ENCODE assay signal across 8 cellular contexts in genomic region chr10:113326160-113327111, GRCh38.
DNase-seq lines count a peak whose midpoint lies in the region; ATAC-seq, FAIRE-seq and TF ChIP-seq lines count a peak whose summit lies in the region.

No MANE protein-coding gene starts in this region.

- H3K4me1 ChIP-seq in HUES48 (ENCODE audit: control insufficient read depth, insufficient read depth, low read length) (peaks cover 14% of the 10 kb centered on the region), stomach smooth muscle (ENCODE audit: control insufficient read depth, insufficient read depth, low read length) (peaks cover 5% of the 10 kb centered on the region)

- peak; percentile 66 for DNase-seq in GM12865 (ENCODE audit: low read depth)
- peak; percentile 81 for DNase-seq in amniotic stem cell (lab: John Stamatoyannopoulos, UW)
- DNase-seq in NCI-H2227 (lab: John Stamatoyannopoulos, UW; ENCODE audit: unreplicated experiment), result no peak

- H3K9ac ChIP-seq in HUES48 (ENCODE audit: low read depth, low read length) (no peak overlapping the region), stomach smooth muscle (ENCODE audit: low read length in 2 of 2) (no peak overlapping the region)

- H3K9me3 ChIP-seq in HUES48 (ENCODE audit: control insufficient read depth, insufficient read depth, low read length), result no peaks in the 10 kb centered on the region
- H3K9me3 ChIP-seq in stomach smooth muscle (ENCODE audit: control insufficient read depth in 2 of 2, low read length in 2 of 2), result no peaks in the 10 kb centered on the region

- H3K27me3 ChIP-seq in HUES48 (ENCODE audit: control insufficient read depth, insufficient read depth, low read length), result no peaks in the 10 kb centered on the region
- no peaks in the 10 kb centered on the region for H3K27me3 ChIP-seq in stomach smooth muscle (ENCODE audit: control insufficient read depth in 1 of 2, insufficient read depth in 2 of 2, low read length in 2 of 2)

- FAIRE-seq in islet of Langerhans (lab: Jason Lieb, UNC), result peak; percentile 76

- H3K4me3 ChIP-seq in GM12865 (ENCODE audit: low read depth, low read length) (no peak overlapping the region), HUES48 (ENCODE audit: low read depth, low read length) (no peak overlapping the region), stomach smooth muscle (ENCODE audit: low read length in 2 of 2) (no peak overlapping the region)

- H3K27ac ChIP-seq in HUES48 (ENCODE audit: low read depth, low read length) (peak overlapping the region; percentile 90), stomach smooth muscle (ENCODE audit: low read length) (peak overlapping the region; percentile 31)

- no peaks in the 10 kb centered on the region for H3K36me3 ChIP-seq in HUES48 (ENCODE audit: control insufficient read depth, insufficient read depth, low read length)
- H3K36me3 ChIP-seq in stomach smooth muscle (ENCODE audit: control insufficient read depth in 2 of 2, insufficient read depth in 2 of 2, low read length in 2 of 2), result no peaks in the 10 kb centered on the region

- no peak for TF ChIP-seq CTCF in GM12865 (IDR thresholded peaks at IDR 0.05; ENCODE audit: insufficient read depth, low read depth, low read length, missing control alignments)

- ATAC-seq in GM21737 (IDR thresholded peaks at IDR 0.05; ENCODE audit: unreplicated experiment) (peak; percentile 87), HG02840 (IDR thresholded peaks at IDR 0.05; ENCODE audit: low FRiP score, unreplicated experiment) (no peak)
